ENCODE assay signal across 1 cellular context in genomic region chr12:107033758-107034739, GRCh38.
TF ChIP-seq lines count a peak whose summit lies in the region.

No MANE protein-coding gene starts in this region.

TF ChIP-seq in K562, 482 proteins besides CTCF, POLR2A, EP300 and RAD21 (continued from another document and continues in another):
- TF ChIP-seq ZNF133 (CRISPR knock-in tag; IDR thresholded peaks at IDR 0.05): no peak
- TF ChIP-seq MYNN (IDR thresholded peaks at IDR 0.05): no peak
- TF ChIP-seq MYNN (CRISPR knock-in tag; IDR thresholded peaks at IDR 0.05): no peak
- TF ChIP-seq CCNT2 (IDR thresholded peaks at IDR 0.05; ENCODE audit: borderline replicate concordance, extremely low read depth, insufficient read length, low read depth, low read length): no peak
- peak; percentile 96 for TF ChIP-seq MECOM (CRISPR knock-in tag; IDR thresholded peaks at IDR 0.05)
- TF ChIP-seq SMAD4 (CRISPR knock-in tag; conservative IDR thresholded peaks at IDR 0.05): peak; percentile 97
- TF ChIP-seq HES1 (IDR thresholded peaks at IDR 0.05; ENCODE audit: low read depth): no peak
- TF ChIP-seq ZNF165 (CRISPR knock-in tag; IDR thresholded peaks at IDR 0.05; ENCODE audit: borderline replicate concordance): no peak
- TF ChIP-seq ZKSCAN1 (IDR thresholded peaks at IDR 0.05; ENCODE audit: low read depth, low read length): no peak
- TF ChIP-seq NR2C2 (CRISPR knock-in tag; IDR thresholded peaks at IDR 0.05): no peak
- no peak; the same call in 1 of the 2 replicates for TF ChIP-seq NR2C2 (tag; IDR thresholded peaks at IDR 0.05)
- no peak for TF ChIP-seq HNRNPH1 (optimal IDR thresholded peaks at IDR 0.05; ENCODE audit: low read depth, low read length)
- peak in 1 of 3 experiments; percentile 48 for TF ChIP-seq YY1 (IDR thresholded peaks at IDR 0.05; ENCODE audit: borderline replicate concordance in 1 of 3, control insufficient read depth in 1 of 3, extremely low read depth in 1 of 3, insufficient read depth in 3 of 3, insufficient read length in 1 of 3, insufficient replicate concordance in 2 of 3, low read depth in 1 of 3, low read length in 2 of 3)
- peak; percentile 80 for TF ChIP-seq TSHZ1 (CRISPR knock-in tag; IDR thresholded peaks at IDR 0.05)
- TF ChIP-seq ZNF23 (CRISPR knock-in tag; IDR thresholded peaks at IDR 0.05): 0 out of 2 replicates have a peak, but pooled peaks have one; percentile 57
- TF ChIP-seq MTF1 (CRISPR knock-in tag; IDR thresholded peaks at IDR 0.05; ENCODE audit: borderline replicate concordance): peak; percentile 53; the same call in 1 of the 2 replicates
- peak; percentile 91 for TF ChIP-seq IRF9 (tag; IDR thresholded peaks at IDR 0.05)
- 0 out of 4 replicates have a peak, but pooled peaks of 1 of the 2 experiments have one; percentile 28 for TF ChIP-seq MAZ (CRISPR knock-in tag; conservative IDR thresholded peaks at IDR 0.05 in 1 of 2, IDR thresholded peaks at IDR 0.05 in 1 of 2)
- no peak for TF ChIP-seq TAF9B (IDR thresholded peaks at IDR 0.05; ENCODE audit: partially characterized antibody)
- peak in 1 of 2 experiments; percentile 83; a peak in 2 of 4 replicates for TF ChIP-seq TEAD1 (CRISPR knock-in tag; IDR thresholded peaks at IDR 0.05)
- no peak for TF ChIP-seq PHF8 (IDR thresholded peaks at IDR 0.05; ENCODE audit: borderline replicate concordance, low read length)
- TF ChIP-seq TAF15 (IDR thresholded peaks at IDR 0.05; ENCODE audit: low read depth, low read length): no peak
- peak in 1 of 2 experiments; percentile 85; a peak in 2 of 4 replicates for TF ChIP-seq ZNF639 (CRISPR knock-in tag; conservative IDR thresholded peaks at IDR 0.05 in 1 of 2, IDR thresholded peaks at IDR 0.05 in 1 of 2)
- TF ChIP-seq ZNF184 (CRISPR knock-in tag; IDR thresholded peaks at IDR 0.05): no peak
- no peak for TF ChIP-seq FOXJ3 (CRISPR knock-in tag; IDR thresholded peaks at IDR 0.05)
- 0 out of 2 replicates have a peak, but pooled peaks have one; percentile 28 for TF ChIP-seq HIVEP1 (CRISPR knock-in tag; IDR thresholded peaks at IDR 0.05)
- peak; percentile 23 for TF ChIP-seq MXD1 (CRISPR knock-in tag; IDR thresholded peaks at IDR 0.05; ENCODE audit: borderline replicate concordance, poor library complexity, severe bottlenecking)
- peak; percentile 85 for TF ChIP-seq CXXC5 (CRISPR knock-in tag; IDR thresholded peaks at IDR 0.05)
- TF ChIP-seq DMBX1 (CRISPR knock-in tag; IDR thresholded peaks at IDR 0.05; ENCODE audit: borderline replicate concordance): peak; percentile 99
- TF ChIP-seq ZNF589 (CRISPR knock-in tag; IDR thresholded peaks at IDR 0.05; ENCODE audit: low read depth): peak; percentile 95
- TF ChIP-seq ZNF75A (CRISPR knock-in tag; IDR thresholded peaks at IDR 0.05): no peak
- no peak for TF ChIP-seq XRCC4 (IDR thresholded peaks at IDR 0.05; ENCODE audit: extremely low read depth, insufficient read depth, insufficient read length)
- peak; percentile 75; the same call in 1 of the 2 replicates for TF ChIP-seq ZNF197 (CRISPR knock-in tag; IDR thresholded peaks at IDR 0.05; ENCODE audit: low read depth)
- TF ChIP-seq NR2C1 (IDR thresholded peaks at IDR 0.05): no peak
- TF ChIP-seq NR2C1 (tag; IDR thresholded peaks at IDR 0.05): peak; percentile 91
- no peak for TF ChIP-seq DNMT1 (IDR thresholded peaks at IDR 0.05)
- TF ChIP-seq DIDO1 (tag; IDR thresholded peaks at IDR 0.05; ENCODE audit: low read depth): peak; percentile 88
- peak in 1 of 3 experiments; percentile 35; a peak in 1 of 6 replicates for TF ChIP-seq ZBTB11 (CRISPR knock-in tag; IDR thresholded peaks at IDR 0.05)
- no peak for TF ChIP-seq MAX (CRISPR knock-in tag; IDR thresholded peaks at IDR 0.05)
- 0 out of 2 replicates have a peak, but pooled peaks have one; percentile 67 for TF ChIP-seq ZBTB17 (CRISPR knock-in tag; IDR thresholded peaks at IDR 0.05)
- TF ChIP-seq KLF6 (CRISPR knock-in tag; IDR thresholded peaks at IDR 0.05; ENCODE audit: borderline replicate concordance): peak; percentile 79; the same call in 1 of the 2 replicates
- TF ChIP-seq ZNF239 (CRISPR knock-in tag; IDR thresholded peaks at IDR 0.05): peak; percentile 70
- peak; percentile 87 for TF ChIP-seq TEAD2 (tag; IDR thresholded peaks at IDR 0.05)
- TF ChIP-seq PYGO2 (tag; IDR thresholded peaks at IDR 0.05): peak; percentile 74
- TF ChIP-seq ZEB2 (IDR thresholded peaks at IDR 0.05): no peak
- TF ChIP-seq ERF (CRISPR knock-in tag; IDR thresholded peaks at IDR 0.05): peak; percentile 56; the same call in 1 of the 2 replicates
- 0 out of 2 replicates have a peak, but pooled peaks have one; percentile 76 for TF ChIP-seq E2F3 (CRISPR knock-in tag; IDR thresholded peaks at IDR 0.05)
- peak; percentile 96 for TF ChIP-seq ZNF668 (CRISPR knock-in tag; IDR thresholded peaks at IDR 0.05)
- peak; percentile 94 for TF ChIP-seq HDAC8 (tag; IDR thresholded peaks at IDR 0.05)
- no peak for TF ChIP-seq ID3 (CRISPR knock-in tag; IDR thresholded peaks at IDR 0.05)
- TF ChIP-seq ID3 (tag; IDR thresholded peaks at IDR 0.05): peak; percentile 96
- no peak for TF ChIP-seq MLLT1 (IDR thresholded peaks at IDR 0.05)
- 0 out of 2 replicates have a peak, but pooled peaks have one; percentile 17 for TF ChIP-seq NFIX (CRISPR knock-in tag; IDR thresholded peaks at IDR 0.05; ENCODE audit: low read depth)
- TF ChIP-seq SMAD3 (CRISPR knock-in tag; conservative IDR thresholded peaks at IDR 0.05): peak; percentile 87
- TF ChIP-seq BRCA1 (IDR thresholded peaks at IDR 0.05): no peak
- TF ChIP-seq BRCA1 (CRISPR knock-in tag; IDR thresholded peaks at IDR 0.05): no peak
- peak; percentile 90 for TF ChIP-seq ILK (tag; IDR thresholded peaks at IDR 0.05; ENCODE audit: borderline replicate concordance, low read depth)
- TF ChIP-seq KLF13 (tag; IDR thresholded peaks at IDR 0.05; ENCODE audit: borderline replicate concordance, low read depth): peak; percentile 75; the same call in 1 of the 2 replicates
- TF ChIP-seq ZBTB12 (CRISPR knock-in tag; IDR thresholded peaks at IDR 0.05): peak; percentile 59; the same call in 1 of the 2 replicates
